Comparison of ENCODE assay signal across 8 cellular contexts in genomic region chr10:43304687-43305333, GRCh38. TPM values are rescaled to one million over a fixed set of nuclear protein-coding genes. Genes with fewer than 3 reads are reported as not detected.
A peak's percentile ranks its signal among the peaks of the same experiment; 100 is the strongest.
DNase-seq lines count a peak whose midpoint lies in the region; ATAC-seq and TF ChIP-seq lines count a peak whose summit lies in the region.

No MANE protein-coding gene starts in this region.

- TF ChIP-seq CTCF in cardiac muscle cell (IDR thresholded peaks at IDR 0.05; ENCODE audit: low read depth, low read length) (no peak), omental fat pad (IDR thresholded peaks at IDR 0.05) (no peak), suprapubic skin (IDR thresholded peaks at IDR 0.05) (no peak)

- H3K4me3 Mint-ChIP-seq in activated naive CD4-positive, alpha-beta T cell treated with anti-CD3 and anti-CD28 coated beads, Interleukin-2, amount 10 ng/mL, durations not matched to agents 7 days and 5 days: peak overlapping the region; percentile 58

- H3K9me3 ChIP-seq in cardiac muscle cell (ENCODE audit: low read depth): no peaks in the 10 kb centered on the region
- H3K9me3 ChIP-seq in suprapubic skin: no peaks in the 10 kb centered on the region

- H3K27me3 Mint-ChIP-seq in activated naive CD4-positive, alpha-beta T cell treated with anti-CD3 and anti-CD28 coated beads, Interleukin-2, amount 10 ng/mL, durations not matched to agents 7 days and 5 days: peaks cover 26% of the 10 kb centered on the region

- H3K36me3 Mint-ChIP-seq in activated naive CD4-positive, alpha-beta T cell treated with anti-CD3 and anti-CD28 coated beads, Interleukin-2, amount 10 ng/mL, durations not matched to agents 7 days and 5 days: peaks cover 24% of the 10 kb centered on the region

- H3K4me1 Mint-ChIP-seq in activated naive CD4-positive, alpha-beta T cell treated with anti-CD3 and anti-CD28 coated beads, Interleukin-2, amount 10 ng/mL, durations not matched to agents 7 days and 5 days: peaks cover 63% of the 10 kb centered on the region

- H3K4me3 ChIP-seq in cardiac muscle cell (peak overlapping the region; percentile 24), suprapubic skin (peak overlapping the region; percentile 46)

- DNase-seq in RPMI8226 (peak; percentile 45), cardiac muscle cell (ENCODE audit: low read depth in 1 of 2, low spot score in 1 of 2) (peak; percentile 67 to 75), omental fat pad (ENCODE audit: low spot score) (peak; percentile 53), suprapubic skin (ENCODE audit: low spot score in 2 of 2) (peak; percentile 79 to 91), NCI-H1930 (lab: John Stamatoyannopoulos, UW) (no peak)
- peak; percentile 71 for DNase-seq in activated naive CD4-positive, alpha-beta T cell treated with anti-CD3 and anti-CD28 coated beads, Interleukin-2, amount 10 ng/mL, durations not matched to agents 7 days and 5 days

- peaks cover 18% of the 10 kb centered on the region for H3K9me3 Mint-ChIP-seq in activated naive CD4-positive, alpha-beta T cell treated with anti-CD3 and anti-CD28 coated beads, Interleukin-2, amount 10 ng/mL, durations not matched to agents 7 days and 5 days

- H3K4me1 ChIP-seq in cardiac muscle cell (ENCODE audit: low read depth): no peaks in the 10 kb centered on the region
- H3K4me1 ChIP-seq in suprapubic skin: peaks cover 14% of the 10 kb centered on the region

- H3K27me3 ChIP-seq in cardiac muscle cell (peaks cover 19% of the 10 kb centered on the region), suprapubic skin (peaks cover 10% of the 10 kb centered on the region)

- H3K27ac ChIP-seq in cardiac muscle cell (no peak overlapping the region), suprapubic skin (no peak overlapping the region)

- ATAC-seq in GM21723 (IDR thresholded peaks at IDR 0.05; ENCODE audit: unreplicated experiment) (peak; percentile 63), omental fat pad (ENCODE audit: low FRiP score) (peak; percentile 88), HG02763 (IDR thresholded peaks at IDR 0.05; ENCODE audit: unreplicated experiment) (no peak)

- CTCF ChIA-PET in activated naive CD4-positive, alpha-beta T cell treated with anti-CD3 and anti-CD28 coated beads, Interleukin-2, amount 10 ng/mL, durations not matched to agents 7 days and 5 days (lab: Charles Lee): interaction anchor here (1.0 to 2.3 kb wide), 4 partner anchors 12 to 39 kb away, joined by 3 to 14 read pairs (median 4); no protein-coding TSS in a partner anchor

- WGBS in suprapubic skin: 4% methylated on average over 34 of the region's 42 CpGs

- H3K36me3 ChIP-seq in cardiac muscle cell (no peaks in the 10 kb centered on the region), suprapubic skin (no peaks in the 10 kb centered on the region)

- TF ChIP-seq EP300 in suprapubic skin (IDR thresholded peaks at IDR 0.05): no peak

- peak overlapping the region; percentile 78 for H3K27ac Mint-ChIP-seq in activated naive CD4-positive, alpha-beta T cell treated with anti-CD3 and anti-CD28 coated beads, Interleukin-2, amount 10 ng/mL, durations not matched to agents 7 days and 5 days

- TF ChIP-seq POLR2A in suprapubic skin (IDR thresholded peaks at IDR 0.05): no peak

RNA-seq across cellular contexts. Expression of gene RASGEF1A, which starts 37.9 kb away (rescaled TPM):
- total RNA-seq in cardiac muscle cell: 3.4 and 4.2 TPM in 2 replicates
- 0.91 and 4.4 TPM in 2 replicates for polyA plus RNA-seq in cardiac muscle cell
- total RNA-seq in omental fat pad: 1 to 10 TPM in 2 of 4 donors, under 1 TPM in 2; 0.28 to 2.8 (median 0.92) TPM
- 1 to 10 TPM in 1 of 4 donors, under 1 TPM in 3; 0.59 to 2.6 (median 0.79) TPM for total RNA-seq in suprapubic skin

Comparison
In these comparisons a context has a peak if more than half of its experiments do, and no peak if none do; other contexts are left out.
1. DNase-seq: peak in RPMI8226 (single experiment), activated naive CD4-positive, alpha-beta T cell treated with anti-CD3 and anti-CD28 coated beads, Interleukin-2, amount 10 ng/mL, durations not matched to agents 7 days and 5 days (single experiment), cardiac muscle cell (2 of 2), omental fat pad (single experiment) and suprapubic skin (2 of 2); none in NCI-H1930 (0 of 2).